Comparison of ENCODE assay signal across 26 cellular contexts in the genomic region with DNA sequence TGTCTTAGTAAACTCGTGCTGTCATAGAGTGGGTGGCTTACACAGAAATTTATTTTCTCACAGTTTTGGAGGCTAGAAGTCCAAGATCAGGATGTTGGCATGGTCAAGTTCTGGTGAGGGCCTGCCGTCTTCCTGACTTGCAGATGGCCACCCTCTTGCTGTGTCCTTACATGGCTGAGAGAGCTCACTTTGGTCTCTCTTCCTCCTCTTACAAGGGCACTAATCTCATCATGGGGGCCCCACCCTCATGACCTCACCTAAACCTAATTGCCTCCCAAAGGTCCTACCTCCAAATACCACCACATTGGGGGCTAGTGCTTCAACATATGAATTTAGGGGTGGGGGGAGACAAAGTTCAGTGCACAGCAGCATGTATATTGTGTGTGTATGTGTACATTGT. TPM values are rescaled to one million over a fixed set of nuclear protein-coding genes. Genes with fewer than 3 reads are reported as not detected.
DNase-seq lines count a peak whose midpoint lies in the region; ATAC-seq, FAIRE-seq and TF ChIP-seq lines count a peak whose summit lies in the region.
"Had no signal": no experiment of that assay in that cellular context is flagged by ENCODE, and none has a peak within 500 bp of the region (broad histone marks: within the 10 kb centered on the region; RNA-seq: fewer than 3 reads in every experiment).

No MANE protein-coding gene starts in this region.

- H2AFZ ChIP-seq in GM12878 (ENCODE audit: control insufficient read depth, low read depth, low read length), result no peak overlapping the region

- H3K27me3 ChIP-seq in CD8-positive, alpha-beta memory T cell (ENCODE audit: insufficient read depth, low read length, poor library complexity, severe bottlenecking), result no peaks in the 10 kb centered on the region
- H3K27me3 ChIP-seq in GM12878 (replicated peaks in 1 of 2; ENCODE audit: control insufficient read depth in 2 of 2, insufficient read depth in 2 of 2, low read length in 1 of 2), result no peaks in the 10 kb centered on the region
- H3K27me3 ChIP-seq: upper lobe of left lung had no signal

- peak; percentile 48 for DNase-seq in activated CD4-positive, alpha-beta T cell treated with anti-CD3 and anti-CD28 coated beads, Interleukin-2, amount 10 ng/mL, durations not matched to agents 24 days and 14 days
- DNase-seq in activated CD4-positive, alpha-beta T cell treated with anti-CD3 and anti-CD28 coated beads for 48 hours, result no peak
- DNase-seq in CD8-positive, alpha-beta memory T cell, result no peak
- no peak for DNase-seq in GM12878 (ENCODE audit: low read depth, low spot score)
- DNase-seq in natural killer cell treated with Interleukin-12 subunit alpha and Interleukin-12 subunit beta and Interleukin-15 and Interleukin-18, amount 100 ng/mL, for 72 hours (ENCODE audit: low spot score), result no peak
- no peak for DNase-seq in activated gamma-delta T cell treated with Interleukin-2 at 50 U/mL for 16 hours
- DNase-seq in KBM-7, result no peak
- DNase-seq: 8988T; activated CD4-positive, alpha-beta T cell treated with anti-CD3 and anti-CD28 coated beads for 1 hour; activated effector memory CD4-positive, alpha-beta T cell treated with Interleukin-2 at 50 U/mL for 16 hours; amygdala; islet precursor cell; left ventricle myocardium superior; midbrain; NCI-H1048; NCI-H1694 treated with DMSO at 0.1 percent for 48 hours; NCI-H526; posterior cingulate gyrus; upper lobe of left lung had no signal

- H3K9ac ChIP-seq in GM12878 (ENCODE audit: control insufficient read depth, insufficient read depth, low read length), result no peak overlapping the region

- no peak for TF ChIP-seq RAD21 in GM12878 (IDR thresholded peaks at IDR 0.05; ENCODE audit: insufficient read depth, low read depth, low read length)

- in situ Hi-C loops in GM12878 (cut with MboI) (loop anchor here (5.0 kb wide), 1 partner anchor 165 kb away; no protein-coding TSS in a partner anchor), KBM-7 (cut with MboI; ENCODE audit: low pct_unique_long_range_greater_than_20kb, low sequenced_read_pairs) (no loop called here)

- FAIRE-seq in GM12878 (lab: Jason Lieb, UNC), result no peak
- FAIRE-seq: bronchial epithelial cell had no signal

- 100% methylated on average over 2 of the region's 2 CpGs for WGBS in GM12878 (ENCODE audit: insufficient coverage, insufficient replicate concordance, low lambda C conversion rate, missing lambda C conversion rate)

- SMC1A ChIA-PET in GM12878 (lab: Charles Lee; ENCODE audit: uncharacterized antibody, unreplicated experiment), result interaction anchor here (0.8 to 14.4 kb wide), 19 partner anchors 10 to 231 kb away, joined by 3 to 306 read pairs (median 69); a partner anchor contains a TSS

- H3K27ac ChIP-seq in CD8-positive, alpha-beta memory T cell (ENCODE audit: low read depth, low read length), result peak overlapping the region; percentile 70
- peak overlapping the region; percentile 14; the same call in 1 of the 2 replicates for H3K27ac ChIP-seq in GM12878 (ENCODE audit: control insufficient read depth, insufficient read depth)
- H3K27ac ChIP-seq: coronary artery had no signal

- no peak for TF ChIP-seq POLR2A in GM12878 (IDR thresholded peaks at IDR 0.05; ENCODE audit: low read depth, low read length)

- no TSS peak for BruUV-seq in GM12878 (replicated peaks; lab: Mats Ljungman, UMichigan)

- no peaks in the 10 kb centered on the region for H4K20me1 ChIP-seq in GM12878 (ENCODE audit: control insufficient read depth, insufficient read depth)

- no peaks in the 10 kb centered on the region for H3K27me3 Mint-ChIP-seq in activated CD4-positive, alpha-beta T cell treated with anti-CD3 and anti-CD28 coated beads, Interleukin-2, amount 10 ng/mL, durations not matched to agents 24 days and 14 days
- no peaks in the 10 kb centered on the region for H3K27me3 Mint-ChIP-seq in CD8-positive, alpha-beta memory T cell
- H3K27me3 Mint-ChIP-seq in natural killer cell treated with Interleukin-12 subunit alpha and Interleukin-12 subunit beta and Interleukin-15 and Interleukin-18, amount 100 ng/mL, for 72 hours, result no peaks in the 10 kb centered on the region

- no peak overlapping the region for H3K4me3 ChIP-seq in CD8-positive, alpha-beta memory T cell (ENCODE audit: low read length)
- H3K4me3 ChIP-seq in GM12878, result no peak overlapping the region
- H3K4me3 ChIP-seq: coronary artery, HAP-1, upper lobe of left lung had no signal

- peaks cover 6% of the 10 kb centered on the region for H3K9me3 Mint-ChIP-seq in activated CD4-positive, alpha-beta T cell treated with anti-CD3 and anti-CD28 coated beads, Interleukin-2, amount 10 ng/mL, durations not matched to agents 24 days and 14 days
- H3K9me3 Mint-ChIP-seq in CD8-positive, alpha-beta memory T cell, result peaks cover 0 to 2% (median 2%) of the 10 kb centered on the region in 5 donors
- H3K9me3 Mint-ChIP-seq in natural killer cell treated with Interleukin-12 subunit alpha and Interleukin-12 subunit beta and Interleukin-15 and Interleukin-18, amount 100 ng/mL, for 72 hours, result no peaks in the 10 kb centered on the region

- H3K36me3 Mint-ChIP-seq in activated CD4-positive, alpha-beta T cell treated with anti-CD3 and anti-CD28 coated beads, Interleukin-2, amount 10 ng/mL, durations not matched to agents 24 days and 14 days (ENCODE audit: low read depth), result peaks cover 36% of the 10 kb centered on the region
- peaks cover 0 to 33% (median 12%) of the 10 kb centered on the region in 3 donors for H3K36me3 Mint-ChIP-seq in CD8-positive, alpha-beta memory T cell
- H3K36me3 Mint-ChIP-seq in natural killer cell treated with Interleukin-12 subunit alpha and Interleukin-12 subunit beta and Interleukin-15 and Interleukin-18, amount 100 ng/mL, for 72 hours, result peaks cover 10% of the 10 kb centered on the region

- CTCF ChIA-PET in CD8-positive, alpha-beta memory T cell (lab: Charles Lee), result interaction anchor here (0.8 to 15.1 kb wide), 14 partner anchors 11 to 244 kb away, joined by 3 to 276 read pairs (median 42); a partner anchor contains a TSS
- CTCF ChIA-PET in GM12878 (lab: Yijun Ruan, JAX), result interaction anchor here (0.8 to 12.3 kb wide), 8 partner anchors 11 to 234 kb away, joined by 3 to 440 read pairs (median 58); a partner anchor contains a TSS

- H3K4me3 Mint-ChIP-seq in activated CD4-positive, alpha-beta T cell treated with anti-CD3 and anti-CD28 coated beads, Interleukin-2, amount 10 ng/mL, durations not matched to agents 24 days and 14 days, result no peak overlapping the region
- peak overlapping the region in 5 of 7 donors; percentile 7 to 58 (median 52) for H3K4me3 Mint-ChIP-seq in CD8-positive, alpha-beta memory T cell
- no peak overlapping the region for H3K4me3 Mint-ChIP-seq in natural killer cell treated with Interleukin-12 subunit alpha and Interleukin-12 subunit beta and Interleukin-15 and Interleukin-18, amount 100 ng/mL, for 72 hours

- H3K27ac Mint-ChIP-seq in activated CD4-positive, alpha-beta T cell treated with anti-CD3 and anti-CD28 coated beads, Interleukin-2, amount 10 ng/mL, durations not matched to agents 24 days and 14 days, result no peak overlapping the region
- peak overlapping the region; percentile 93 to 99 (median 99) for H3K27ac Mint-ChIP-seq in CD8-positive, alpha-beta memory T cell
- peak overlapping the region; percentile 39 to 82 for H3K27ac Mint-ChIP-seq in natural killer cell treated with Interleukin-12 subunit alpha and Interleukin-12 subunit beta and Interleukin-15 and Interleukin-18, amount 100 ng/mL, for 72 hours

- no peaks in the 10 kb centered on the region for H3K9me3 ChIP-seq in CD8-positive, alpha-beta memory T cell (ENCODE audit: low read length)
- H3K9me3 ChIP-seq in GM12878 (replicated peaks; ENCODE audit: control insufficient read depth, insufficient read depth, low read length), result peaks cover 10% of the 10 kb centered on the region; the same call in 2 of the 3 replicates
- H3K9me3 ChIP-seq: HAP-1 had no signal

- peaks cover 24% of the 10 kb centered on the region for H3K79me2 ChIP-seq in GM12878 (ENCODE audit: control insufficient read depth, insufficient read depth, low read length)

- no peak overlapping the region for H3K4me2 ChIP-seq in GM12878 (ENCODE audit: control insufficient read depth, insufficient read depth)

- TF ChIP-seq CTCF in GM12878 (IDR thresholded peaks at IDR 0.05 in 2 of 3, conservative IDR thresholded peaks at IDR 0.05 in 1 of 3; ENCODE audit: control insufficient read depth in 2 of 3, extremely low read depth in 1 of 3, insufficient read depth in 1 of 3, low read depth in 3 of 3, low read length in 3 of 3), result no peak

- no peak for TF ChIP-seq EP300 in GM12878 (IDR thresholded peaks at IDR 0.05; ENCODE audit: borderline replicate concordance in 1 of 2, control insufficient read depth in 1 of 2, low read depth in 2 of 2, low read length in 2 of 2)

- POLR2A ChIA-PET in CD8-positive, alpha-beta memory T cell (lab: Charles Lee), result interaction anchor here (0.8 to 1.6 kb wide), 5 partner anchors 10 to 89 kb away, joined by 3 to 5 read pairs (median 4); a partner anchor contains a TSS
- POLR2A ChIA-PET in GM12878 (lab: Charles Lee), result interaction anchor here (0.9 to 1.9 kb wide), 4 partner anchors 18 to 164 kb away, joined by 3 to 8 read pairs (median 4); no protein-coding TSS in a partner anchor

- ATAC-seq in GM12878 (no peak), HG02884 (IDR thresholded peaks at IDR 0.05; ENCODE audit: unreplicated experiment) (no peak)
- ATAC-seq in natural killer cell treated with Interleukin-12 subunit alpha and Interleukin-12 subunit beta and Interleukin-15 and Interleukin-18, amount 100 ng/mL, for 72 hours, result no peak
- ATAC-seq: Panc1, sciatic nerve had no signal

- H3K4me1 Mint-ChIP-seq in activated CD4-positive, alpha-beta T cell treated with anti-CD3 and anti-CD28 coated beads, Interleukin-2, amount 10 ng/mL, durations not matched to agents 24 days and 14 days, result peaks cover 53% of the 10 kb centered on the region
- peaks cover 73 to 86% (median 85%) of the 10 kb centered on the region in 3 donors for H3K4me1 Mint-ChIP-seq in CD8-positive, alpha-beta memory T cell
- H3K4me1 Mint-ChIP-seq in natural killer cell treated with Interleukin-12 subunit alpha and Interleukin-12 subunit beta and Interleukin-15 and Interleukin-18, amount 100 ng/mL, for 72 hours (ENCODE audit: low read depth in 2 of 2), result peaks cover 71 to 76% of the 10 kb centered on the region in 2 donors

- H3K4me1 ChIP-seq in CD8-positive, alpha-beta memory T cell (ENCODE audit: insufficient read depth, low read length), result peaks cover 69% of the 10 kb centered on the region
- H3K4me1 ChIP-seq in GM12878 (ENCODE audit: control insufficient read depth, insufficient read depth, low read length), result peaks cover 28% of the 10 kb centered on the region
- H3K4me1 ChIP-seq: HAP-1 had no signal

- RAD21 ChIA-PET in GM12878 (lab: Charles Lee; ENCODE audit: unreplicated experiment), result interaction anchor here (1.2 to 12.6 kb wide), 14 partner anchors 10 to 233 kb away, joined by 4 to 338 read pairs (median 62); a partner anchor contains a TSS

- H3K36me3 ChIP-seq in CD8-positive, alpha-beta memory T cell (ENCODE audit: insufficient read depth, low read length), result no peaks in the 10 kb centered on the region
- peaks cover 0 to 2% of the 10 kb centered on the region in 2 experiments; a peak in 2 of 4 replicates for H3K36me3 ChIP-seq in GM12878 (ENCODE audit: control insufficient read depth in 2 of 2, insufficient read depth in 2 of 2, low read length in 1 of 2)

- intact Hi-C loops in activated CD4-positive, alpha-beta T cell treated with anti-CD3 and anti-CD28 coated beads, Interleukin-2, amount 10 ng/mL, durations not matched to agents 24 days and 14 days (cut with micrococcal nuclease), result no loop called here
- intact Hi-C loops in GM12878 (cut with micrococcal nuclease; ENCODE audit: unreplicated experiment), result no loop called here

RNA-seq across cellular contexts. Expression of a gene that starts 14.3 kb away (rescaled TPM):
- 5.9 and 6.3 TPM in 2 replicates for total RNA-seq in activated CD4-positive, alpha-beta T cell treated with anti-CD3 and anti-CD28 coated beads, Interleukin-2, amount 10 ng/mL, durations not matched to agents 24 days and 14 days
- 10 to 100 TPM; 15.2 to 16.2 TPM for total RNA-seq in CD8-positive, alpha-beta memory T cell
- polyA plus RNA-seq in CD8-positive, alpha-beta memory T cell, result 32.4 TPM
- total RNA-seq in GM12878 (2013; cell fraction: nucleolus; rRNA removed), result 1.7 and 2.5 TPM in 2 replicates
- total RNA-seq in GM12878 (2014; rRNA removed) (4.9 and 5.1 TPM in 2 replicates), GM12878 (2014; rRNA removed; fragmentation: Illumina TruSeq; extraction: Trizol) (5.3 and 6.2 TPM in 2 replicates), GM12878 (2021) (3.9 and 4.8 TPM in 2 replicates)
- polyA plus RNA-seq in GM12878 (2011; ENCODE audit: low read depth), result 2.3 TPM
- polyA plus RNA-seq in GM12878 (2011; rRNA removed) (12.9 and 20.6 TPM in 2 replicates), GM12878 (2014; fragmentation: Illumina TruSeq; extraction: Trizol) (8.4 and 12.7 TPM in 2 replicates), GM12878 (2014; fragmentation: Nextera tagmentation; extraction: Ambion mirVana) (1 to 10 TPM; 3.9 to 8.4 TPM), GM12878 (2014; rRNA removed) (3.3 and 4.4 TPM in 2 replicates), GM12878 (2016; fragmentation: Nextera tagmentation; extraction: Ambion mirVana) (1 to 10 TPM; 4.3 to 5.5 TPM)
- polyA plus RNA-seq in GM12878 (2011; cell fraction: cytosol; rRNA removed), result 8.3 and 9.1 TPM in 2 replicates
- polyA plus RNA-seq in GM12878 (2011; cell fraction: nucleus; rRNA removed), result 8.1 and 9.8 TPM in 2 replicates
- polyA plus RNA-seq in GM12878 (2012), result 1.4 and 2.2 TPM in 2 replicates
- 18.5 and 26.6 TPM in 2 replicates for polyA minus RNA-seq in GM12878 (2011; rRNA and poly(A)+ RNA removed)
- polyA minus RNA-seq in GM12878 (2011; cell fraction: cytosol; rRNA and poly(A)+ RNA removed), result 5.2 and 5.4 TPM in 2 replicates
- 7.4 and 9.3 TPM in 2 replicates for polyA minus RNA-seq in GM12878 (2011; cell fraction: nucleus; rRNA and poly(A)+ RNA removed)
- total RNA-seq in natural killer cell treated with Interleukin-12 subunit alpha and Interleukin-12 subunit beta and Interleukin-15 and Interleukin-18, amount 100 ng/mL, for 72 hours, result 10 to 100 TPM; 13.0 to 20.6 TPM
- total RNA-seq: bronchial epithelial cell, left ventricle myocardium superior, sciatic nerve had no signal
- polyA plus RNA-seq: neural cell had no signal

RNA-seq across cellular contexts. Expression of a gene that starts 34.7 kb away (rescaled TPM):
- 36.8 and 37.1 TPM in 2 replicates for total RNA-seq in activated CD4-positive, alpha-beta T cell treated with anti-CD3 and anti-CD28 coated beads, Interleukin-2, amount 10 ng/mL, durations not matched to agents 24 days and 14 days
- total RNA-seq in CD8-positive, alpha-beta memory T cell, result 10 to 100 TPM; 61.5 to 62.8 TPM
- polyA plus RNA-seq in CD8-positive, alpha-beta memory T cell, result 232 TPM
- total RNA-seq in GM12878 (2013; cell fraction: nucleolus; rRNA removed), result 568 and 600 TPM in 2 replicates
- total RNA-seq in GM12878 (2014; rRNA removed) (200 and 238 TPM in 2 replicates), GM12878 (2014; rRNA removed; fragmentation: Illumina TruSeq; extraction: Trizol) (224 and 226 TPM in 2 replicates), GM12878 (2021) (138 TPM in 2 replicates)
- 73.1 TPM for polyA plus RNA-seq in GM12878 (2011; ENCODE audit: low read depth)
- polyA plus RNA-seq in GM12878 (2011; rRNA removed) (275 and 360 TPM in 2 replicates), GM12878 (2014; fragmentation: Illumina TruSeq; extraction: Trizol) (283 and 347 TPM in 2 replicates), GM12878 (2014; fragmentation: Nextera tagmentation; extraction: Ambion mirVana) (100 to 1,000 TPM; 333 to 669 TPM), GM12878 (2014; rRNA removed) (112 and 134 TPM in 2 replicates), GM12878 (2016; fragmentation: Nextera tagmentation; extraction: Ambion mirVana) (100 to 1,000 TPM; 209 to 225 TPM)
- polyA plus RNA-seq in GM12878 (2011; cell fraction: cytosol; rRNA removed), result 142 and 158 TPM in 2 replicates
- polyA plus RNA-seq in GM12878 (2011; cell fraction: nucleus; rRNA removed), result 78.0 and 100 TPM in 2 replicates
- polyA plus RNA-seq in GM12878 (2012), result 60.7 and 150 TPM in 2 replicates
- polyA minus RNA-seq in GM12878 (2011; rRNA and poly(A)+ RNA removed), result 163 and 244 TPM in 2 replicates
- polyA minus RNA-seq in GM12878 (2011; cell fraction: cytosol; rRNA and poly(A)+ RNA removed), result 51.7 and 55.7 TPM in 2 replicates
- polyA minus RNA-seq in GM12878 (2011; cell fraction: nucleus; rRNA and poly(A)+ RNA removed), result 52.0 and 53.2 TPM in 2 replicates
- total RNA-seq in natural killer cell treated with Interleukin-12 subunit alpha and Interleukin-12 subunit beta and Interleukin-15 and Interleukin-18, amount 100 ng/mL, for 72 hours, result 10 to 100 TPM in 1 of 2 donors, 1 to 10 TPM in 1; 5.4 to 10.2 TPM
- total RNA-seq: bronchial epithelial cell had no signal
- polyA plus RNA-seq: neural cell had no signal

Comparison
In these comparisons a context has a peak if more than half of its experiments do, and no peak if none do; other contexts are left out.
1. H3K4me3 Mint-ChIP-seq: peak in CD8-positive, alpha-beta memory T cell (5 of 7); none in activated CD4-positive, alpha-beta T cell treated with anti-CD3 and anti-CD28 coated beads, Interleukin-2, amount 10 ng/mL, durations not matched to agents 24 days and 14 days (single experiment) and natural killer cell treated with Interleukin-12 subunit alpha and Interleukin-12 subunit beta and Interleukin-15 and Interleukin-18, amount 100 ng/mL, for 72 hours (single experiment).